Comparison of ENCODE assay signal across 19 cellular contexts in genomic region chr3:170814822-170815221, GRCh38.
"Had no signal": no experiment of that assay in that cellular context is flagged by ENCODE, and none has a peak within 500 bp of the region (broad histone marks: within the 10 kb centered on the region; RNA-seq: fewer than 3 reads in every experiment).

No MANE protein-coding gene starts in this region.

- H3K4me3 ChIP-seq: cardiac muscle cell, esophagus muscularis mucosa, heart right ventricle, left ventricle myocardium inferior, neural progenitor cell, spleen, thyroid gland had no signal

- H3K27ac ChIP-seq: cardiac muscle cell, esophagus muscularis mucosa, heart right ventricle, left ventricle myocardium inferior, neural progenitor cell, spleen, thyroid gland had no signal

- H3K36me3 ChIP-seq: cardiac muscle cell, esophagus muscularis mucosa, heart right ventricle, left ventricle myocardium inferior, neural progenitor cell, spleen, thyroid gland had no signal

- H3K27me3 ChIP-seq: cardiac muscle cell, esophagus muscularis mucosa, heart right ventricle, spleen, thyroid gland had no signal

- H3K9me3 ChIP-seq: esophagus muscularis mucosa, heart right ventricle, left ventricle myocardium inferior, spleen, thyroid gland had no signal

- H2AFZ ChIP-seq: neural progenitor cell had no signal

- H3K4me1 ChIP-seq: left ventricle myocardium inferior had no signal

- H3K4me2 ChIP-seq: neural progenitor cell had no signal

- H3K9ac ChIP-seq: neural progenitor cell had no signal

- DNase-seq: activated CD4-positive, alpha-beta T cell treated with anti-CD3 and anti-CD28 coated beads, Interleukin-2, amount 50 U/mL, for 4 hours; activated gamma-delta T cell; activated T-cell treated with anti-CD3 and anti-CD28 coated beads, Interleukin-2, amount 50 U/mL, for 72 hours; amniotic stem cell; effector CD8-positive, alpha-beta T cell; heart right ventricle; immature natural killer cell; kidney glomerular epithelial cell; left ventricle myocardium inferior; mammary epithelial cell; naive B cell; spleen; stimulated activated CD4-positive, alpha-beta T cell treated with anti-CD3 and anti-CD28 coated beads, Interleukin-4, amount 100 ng/mL, for 4 hours; stimulated activated naive B cell treated with anti-CD40 and anti-IgM and Interleukin-4, amounts not matched to agents 10 μg/mL and 1 μg/mL and 100 μg/mL, for 72 hours had no signal

- ATAC-seq: activated T-cell treated with anti-CD3 and anti-CD28 coated beads, Interleukin-2, amount 50 U/mL, for 72 hours; heart right ventricle; sciatic nerve had no signal
